ENCODE assay signal across 1 cellular context in the genomic region with DNA sequence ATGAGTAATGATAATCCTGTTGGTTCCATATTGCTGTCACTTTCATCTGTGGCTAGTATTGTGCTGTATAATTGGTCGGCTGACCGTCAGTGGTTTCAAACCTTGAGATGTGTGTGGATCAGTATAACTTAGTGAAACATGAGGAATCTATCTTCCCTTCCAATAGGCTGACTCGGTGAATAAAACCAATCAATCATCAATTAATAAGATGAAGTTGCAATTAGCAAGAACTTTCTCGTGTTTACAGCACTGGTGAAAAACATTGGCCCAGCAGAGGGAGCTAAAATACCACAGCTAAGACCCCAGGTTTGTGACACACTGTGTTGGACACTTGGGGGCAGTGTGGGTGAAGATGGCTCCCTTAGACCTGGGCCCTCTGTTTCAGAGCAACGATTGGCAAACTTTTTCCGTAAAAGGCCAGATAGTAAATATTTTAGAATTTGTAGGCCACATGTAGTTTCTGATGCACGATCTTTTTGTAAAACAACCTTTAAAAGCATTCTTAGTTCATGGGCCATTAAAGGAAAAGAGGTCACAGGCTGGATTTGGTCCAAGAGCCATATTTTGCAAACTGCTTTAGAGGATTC.
TF ChIP-seq lines count a peak whose summit lies in the region.

No MANE protein-coding gene starts in this region.

TF ChIP-seq in GM12878, 131 proteins besides CTCF, POLR2A, EP300 and RAD21 (continued from another document and continues in another):
- TF ChIP-seq RELB (IDR thresholded peaks at IDR 0.05; ENCODE audit: low read depth) (no peak), ATF7 (IDR thresholded peaks at IDR 0.05; ENCODE audit: low read depth) (0 out of 2 replicates have a peak, but pooled peaks have one; percentile 16), CBX5 (IDR thresholded peaks at IDR 0.05; ENCODE audit: low read depth) (no peak), ETV6 (conservative IDR thresholded peaks at IDR 0.05 in 1 of 2, IDR thresholded peaks at IDR 0.05 in 1 of 2; ENCODE audit: borderline replicate concordance in 1 of 2, low read depth in 1 of 2) (no peak), ASH2L (IDR thresholded peaks at IDR 0.05; ENCODE audit: borderline replicate concordance, low read depth) (no peak), BCL3 (IDR thresholded peaks at IDR 0.05; ENCODE audit: borderline replicate concordance, insufficient read depth, low read depth, low read length, poor library complexity, severe bottlenecking) (no peak), IRF4 (IDR thresholded peaks at IDR 0.05; ENCODE audit: low read depth, low read length) (0 out of 2 replicates have a peak, but pooled peaks have one; percentile 13), HDAC2 (IDR thresholded peaks at IDR 0.05) (no peak), KAT2A (conservative IDR thresholded peaks at IDR 0.05; ENCODE audit: control insufficient read depth, low read depth, low read length) (no peak), STAT3 (IDR thresholded peaks at IDR 0.05; ENCODE audit: low read depth, low read length) (0 out of 2 replicates have a peak, but pooled peaks have one; percentile 28), NFXL1 (IDR thresholded peaks at IDR 0.05; ENCODE audit: borderline replicate concordance) (no peak), RELA (IDR thresholded peaks at IDR 0.05; ENCODE audit: borderline replicate concordance, partially characterized antibody) (peak; percentile 44), MXI1 (IDR thresholded peaks at IDR 0.05; ENCODE audit: low read depth, low read length) (no peak), CEBPB (IDR thresholded peaks at IDR 0.05; ENCODE audit: borderline replicate concordance in 1 of 2, low read depth in 2 of 2, low read length in 2 of 2) (no peak), USF1 (IDR thresholded peaks at IDR 0.05; ENCODE audit: borderline replicate concordance, extremely low read length, insufficient read depth, low read depth, low read length) (no peak), TCF7 (IDR thresholded peaks at IDR 0.05; ENCODE audit: borderline replicate concordance) (0 out of 2 replicates have a peak, but pooled peaks have one; percentile 38), RCOR1 (conservative IDR thresholded peaks at IDR 0.05; ENCODE audit: low read depth, low read length) (no peak), RUNX3 (IDR thresholded peaks at IDR 0.05; ENCODE audit: low read length) (peak; percentile 70), YY1 (IDR thresholded peaks at IDR 0.05; ENCODE audit: low read depth, low read length) (peak; percentile 93), MTA2 (IDR thresholded peaks at IDR 0.05; ENCODE audit: low read depth) (0 out of 2 replicates have a peak, but pooled peaks have one; percentile 19), MEF2B (IDR thresholded peaks at IDR 0.05; ENCODE audit: partially characterized antibody, poor library complexity, severe bottlenecking) (no peak), SMARCA5 (IDR thresholded peaks at IDR 0.05) (peak; percentile 94; the same call in 1 of the 2 replicates), FOXM1 (IDR thresholded peaks at IDR 0.05; ENCODE audit: low read depth, low read length) (peak; percentile 74; the same call in 1 of the 2 replicates), EGR1 (IDR thresholded peaks at IDR 0.05; ENCODE audit: borderline replicate concordance in 1 of 2, low read depth in 2 of 2, low read length in 2 of 2) (no peak), SP1 (IDR thresholded peaks at IDR 0.05; ENCODE audit: low read depth, low read length) (no peak), TAF1 (IDR thresholded peaks at IDR 0.05; ENCODE audit: borderline replicate concordance, low read depth, low read length) (no peak), BHLHE40 (IDR thresholded peaks at IDR 0.05; ENCODE audit: borderline replicate concordance in 1 of 2, low read depth in 2 of 2, low read length in 1 of 2) (peak in 1 of 2 experiments; percentile 58; a peak in 2 of 4 replicates), RB1 (IDR thresholded peaks at IDR 0.05; ENCODE audit: borderline replicate concordance) (peak; percentile 62; the same call in 1 of the 2 replicates), KLF5 (IDR thresholded peaks at IDR 0.05; ENCODE audit: partially characterized antibody) (no peak), PKNOX1 (IDR thresholded peaks at IDR 0.05) (peak; percentile 46; the same call in 1 of the 2 replicates), MEF2A (IDR thresholded peaks at IDR 0.05; ENCODE audit: insufficient read depth, low read depth, low read length) (0 out of 2 replicates have a peak, but pooled peaks have one; percentile 39), SREBF1 (IDR thresholded peaks at IDR 0.05; ENCODE audit: low read length) (no peak), ZNF687 (IDR thresholded peaks at IDR 0.05) (no peak)
- TF ChIP-seq, protein P1, sequence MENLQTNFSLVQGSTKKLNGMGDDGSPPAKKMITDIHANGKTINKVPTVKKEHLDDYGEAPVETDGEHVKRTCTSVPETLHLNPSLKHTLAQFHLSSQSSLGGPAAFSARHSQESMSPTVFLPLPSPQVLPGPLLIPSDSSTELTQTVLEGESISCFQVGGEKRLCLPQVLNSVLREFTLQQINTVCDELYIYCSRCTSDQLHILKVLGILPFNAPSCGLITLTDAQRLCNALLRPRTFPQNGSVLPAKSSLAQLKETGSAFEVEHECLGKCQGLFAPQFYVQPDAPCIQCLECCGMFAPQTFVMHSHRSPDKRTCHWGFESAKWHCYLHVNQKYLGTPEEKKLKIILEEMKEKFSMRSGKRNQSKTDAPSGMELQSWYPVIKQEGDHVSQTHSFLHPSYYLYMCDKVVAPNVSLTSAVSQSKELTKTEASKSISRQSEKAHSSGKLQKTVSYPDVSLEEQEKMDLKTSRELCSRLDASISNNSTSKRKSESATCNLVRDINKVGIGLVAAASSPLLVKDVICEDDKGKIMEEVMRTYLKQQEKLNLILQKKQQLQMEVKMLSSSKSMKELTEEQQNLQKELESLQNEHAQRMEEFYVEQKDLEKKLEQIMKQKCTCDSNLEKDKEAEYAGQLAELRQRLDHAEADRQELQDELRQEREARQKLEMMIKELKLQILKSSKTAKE (IDR thresholded peaks at IDR 0.05; ENCODE audit: low read depth, poor library complexity, severe bottlenecking), result peak; percentile 66
- TF ChIP-seq, protein P2, sequence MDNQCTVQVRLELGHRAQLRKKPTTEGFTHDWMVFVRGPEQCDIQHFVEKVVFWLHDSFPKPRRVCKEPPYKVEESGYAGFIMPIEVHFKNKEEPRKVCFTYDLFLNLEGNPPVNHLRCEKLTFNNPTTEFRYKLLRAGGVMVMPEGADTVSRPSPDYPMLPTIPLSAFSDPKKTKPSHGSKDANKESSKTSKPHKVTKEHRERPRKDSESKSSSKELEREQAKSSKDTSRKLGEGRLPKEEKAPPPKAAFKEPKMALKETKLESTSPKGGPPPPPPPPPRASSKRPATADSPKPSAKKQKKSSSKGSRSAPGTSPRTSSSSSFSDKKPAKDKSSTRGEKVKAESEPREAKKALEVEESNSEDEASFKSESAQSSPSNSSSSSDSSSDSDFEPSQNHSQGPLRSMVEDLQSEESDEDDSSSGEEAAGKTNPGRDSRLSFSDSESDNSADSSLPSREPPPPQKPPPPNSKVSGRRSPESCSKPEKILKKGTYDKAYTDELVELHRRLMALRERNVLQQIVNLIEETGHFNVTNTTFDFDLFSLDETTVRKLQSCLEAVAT (IDR thresholded peaks at IDR 0.05), result no peak
- TF ChIP-seq, protein P3, sequence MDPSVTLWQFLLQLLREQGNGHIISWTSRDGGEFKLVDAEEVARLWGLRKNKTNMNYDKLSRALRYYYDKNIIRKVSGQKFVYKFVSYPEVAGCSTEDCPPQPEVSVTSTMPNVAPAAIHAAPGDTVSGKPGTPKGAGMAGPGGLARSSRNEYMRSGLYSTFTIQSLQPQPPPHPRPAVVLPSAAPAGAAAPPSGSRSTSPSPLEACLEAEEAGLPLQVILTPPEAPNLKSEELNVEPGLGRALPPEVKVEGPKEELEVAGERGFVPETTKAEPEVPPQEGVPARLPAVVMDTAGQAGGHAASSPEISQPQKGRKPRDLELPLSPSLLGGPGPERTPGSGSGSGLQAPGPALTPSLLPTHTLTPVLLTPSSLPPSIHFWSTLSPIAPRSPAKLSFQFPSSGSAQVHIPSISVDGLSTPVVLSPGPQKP (IDR thresholded peaks at IDR 0.05; ENCODE audit: low read depth, low read length), result no peak
- TF ChIP-seq, protein P4, sequence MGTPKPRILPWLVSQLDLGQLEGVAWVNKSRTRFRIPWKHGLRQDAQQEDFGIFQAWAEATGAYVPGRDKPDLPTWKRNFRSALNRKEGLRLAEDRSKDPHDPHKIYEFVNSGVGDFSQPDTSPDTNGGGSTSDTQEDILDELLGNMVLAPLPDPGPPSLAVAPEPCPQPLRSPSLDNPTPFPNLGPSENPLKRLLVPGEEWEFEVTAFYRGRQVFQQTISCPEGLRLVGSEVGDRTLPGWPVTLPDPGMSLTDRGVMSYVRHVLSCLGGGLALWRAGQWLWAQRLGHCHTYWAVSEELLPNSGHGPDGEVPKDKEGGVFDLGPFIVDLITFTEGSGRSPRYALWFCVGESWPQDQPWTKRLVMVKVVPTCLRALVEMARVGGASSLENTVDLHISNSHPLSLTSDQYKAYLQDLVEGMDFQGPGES (IDR thresholded peaks at IDR 0.05), result peak; percentile 38; the same call in 1 of the 2 replicates
- TF ChIP-seq, protein P5, sequence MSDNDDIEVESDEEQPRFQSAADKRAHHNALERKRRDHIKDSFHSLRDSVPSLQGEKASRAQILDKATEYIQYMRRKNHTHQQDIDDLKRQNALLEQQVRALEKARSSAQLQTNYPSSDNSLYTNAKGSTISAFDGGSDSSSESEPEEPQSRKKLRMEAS (IDR thresholded peaks at IDR 0.05; ENCODE audit: low read depth, low read length), result no peak
